Comparison of ENCODE assay signal across 13 cellular contexts in the genomic region with DNA sequence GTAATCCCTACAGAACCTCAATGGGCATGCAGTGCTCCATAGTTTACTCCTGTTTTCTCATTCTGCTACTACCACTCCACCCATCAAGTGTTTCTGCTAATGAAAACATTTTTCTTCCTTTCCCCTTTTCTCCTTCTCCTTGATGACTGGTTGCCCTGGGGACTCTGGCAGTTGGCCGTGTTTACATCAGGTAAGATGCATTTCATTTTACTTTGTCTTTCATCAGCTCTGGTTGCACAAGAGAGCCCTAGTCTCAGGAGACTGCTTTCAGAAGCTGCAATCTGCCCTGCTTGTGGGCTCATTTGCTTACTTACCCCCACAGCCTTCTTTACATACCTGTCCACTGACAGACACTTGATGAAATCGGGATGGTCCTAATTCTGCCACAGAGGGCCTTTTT. TPM values are rescaled to one million over a fixed set of nuclear protein-coding genes. Genes with fewer than 3 reads are reported as not detected.
DNase-seq lines count a peak whose midpoint lies in the region; ATAC-seq and TF ChIP-seq lines count a peak whose summit lies in the region.
"Had no signal": no experiment of that assay in that cellular context is flagged by ENCODE, and none has a peak within 500 bp of the region (broad histone marks: within the 10 kb centered on the region; RNA-seq: fewer than 3 reads in every experiment).

No MANE protein-coding gene starts in this region.

- H3K36me3 ChIP-seq in Caco-2 (ENCODE audit: control insufficient read depth, insufficient read depth, low read length), result no peaks in the 10 kb centered on the region
- H3K36me3 ChIP-seq in mammary epithelial cell (ENCODE audit: insufficient read depth, low read length), result peaks cover 3% of the 10 kb centered on the region
- peaks cover 22 to 72% of the 10 kb centered on the region in 2 experiments for H3K36me3 ChIP-seq in mesenchymal stem cell (ENCODE audit: control insufficient read depth in 1 of 2, insufficient read depth in 2 of 2, low read depth in 1 of 2, low read length in 2 of 2)
- H3K36me3 ChIP-seq in heart right ventricle, result peaks cover 0 to 91% (median 34%) of the 10 kb centered on the region in 9 donors

- dilution Hi-C loops in mammary epithelial cell (cut with HindIII; ENCODE audit: low sequenced_read_pairs), result no loop called here

- no peak overlapping the region for H2BK15ac ChIP-seq in mesenchymal stem cell (ENCODE audit: low read depth, poor library complexity, severe bottlenecking)

- no peak overlapping the region for H3K14ac ChIP-seq in mesenchymal stem cell (ENCODE audit: low read length in 2 of 2)

- no peak overlapping the region for H2BK5ac ChIP-seq in mesenchymal stem cell (ENCODE audit: low read depth, low read length, poor library complexity, severe bottlenecking)

- H3K27me3 ChIP-seq in Caco-2 (replicated peaks; ENCODE audit: control insufficient read depth, insufficient read depth, low read length), result no peaks in the 10 kb centered on the region
- no peaks in the 10 kb centered on the region for H3K27me3 ChIP-seq in mammary epithelial cell (ENCODE audit: insufficient read depth, low read length)
- H3K27me3 ChIP-seq in mesenchymal stem cell (ENCODE audit: control insufficient read depth in 1 of 2, insufficient read depth in 1 of 2, low read length in 2 of 2), result no peaks in the 10 kb centered on the region
- H3K27me3 ChIP-seq in heart right ventricle, result no peaks in the 10 kb centered on the region
- H3K27me3 ChIP-seq: right lobe of liver had no signal

- H3K79me2 ChIP-seq in mammary epithelial cell (ENCODE audit: insufficient read depth, low read length), result peaks cover 15% of the 10 kb centered on the region

- ATAC-seq in heart right ventricle, result no peak
- no peak for ATAC-seq in GM19452 (IDR thresholded peaks at IDR 0.05; ENCODE audit: unreplicated experiment)
- no peak for ATAC-seq in GM19351 (IDR thresholded peaks at IDR 0.05; ENCODE audit: unreplicated experiment)

- no peaks in the 10 kb centered on the region for H3K9me3 Mint-ChIP-seq in Caco-2 (ENCODE audit: unreplicated experiment)
- H3K9me3 Mint-ChIP-seq: CD8-positive, alpha-beta memory T cell; central memory CD8-positive, alpha-beta T cell had no signal

- H2AK5ac ChIP-seq in mesenchymal stem cell (ENCODE audit: low read length, severe bottlenecking), result no peak overlapping the region

- no peak overlapping the region for H3K4me3 Mint-ChIP-seq in Caco-2 (ENCODE audit: unreplicated experiment)
- H3K4me3 Mint-ChIP-seq: CD8-positive, alpha-beta memory T cell; central memory CD8-positive, alpha-beta T cell had no signal

- DNase-seq in Caco-2, result peak in 1 of 2 experiments; percentile 66
- peak; percentile 44 for DNase-seq in NCI-H1436 treated with DMSO at 0.1 percent for 48 hours (lab: John Stamatoyannopoulos, UW)
- DNase-seq in mammary epithelial cell, result peak; percentile 8
- peak; percentile 56 for DNase-seq in mesenchymal stem cell
- DNase-seq in heart right ventricle, result no peak
- DNase-seq in NOMO-1 (lab: John Stamatoyannopoulos, UW; ENCODE audit: unreplicated experiment in 2 of 2), result no peak
- DNase-seq: activated CD4-positive, alpha-beta T cell treated with anti-CD3 and anti-CD28 coated beads for 48 hours; CD8-positive, alpha-beta memory T cell; NCI-H1048; right lobe of liver had no signal

- peaks cover 38% of the 10 kb centered on the region for H3K79me1 ChIP-seq in mesenchymal stem cell (replicated peaks; ENCODE audit: low read length, poor library complexity, severe bottlenecking)

- no peak overlapping the region for H3K23ac ChIP-seq in mesenchymal stem cell (ENCODE audit: low read length in 2 of 2)

- peak overlapping the region; percentile 82 for H3K27ac Mint-ChIP-seq in Caco-2 (ENCODE audit: unreplicated experiment)

- H2BK120ac ChIP-seq in mesenchymal stem cell (ENCODE audit: low read depth, low read length), result no peak overlapping the region

- no peak overlapping the region for H3K4ac ChIP-seq in mesenchymal stem cell (ENCODE audit: low read depth in 1 of 2, low read length in 2 of 2)

- no peak for TF ChIP-seq CTCF in Caco-2 (IDR thresholded peaks at IDR 0.05; ENCODE audit: insufficient read depth in 1 of 2, low read depth in 1 of 2, low read length in 1 of 2, severe bottlenecking in 1 of 2, unreplicated experiment in 1 of 2)
- no peak for TF ChIP-seq CTCF in mammary epithelial cell (conservative IDR thresholded peaks at IDR 0.05 in 1 of 2, IDR thresholded peaks at IDR 0.05 in 1 of 2; ENCODE audit: extremely low read depth in 1 of 2, insufficient read depth in 1 of 2, low read depth in 1 of 2, low read length in 2 of 2)
- TF ChIP-seq CTCF in heart right ventricle (IDR thresholded peaks at IDR 0.05), result no peak

- H2AFZ ChIP-seq in mammary epithelial cell (ENCODE audit: low read depth, low read length) (no peak overlapping the region), mesenchymal stem cell (ENCODE audit: low read depth, low read length) (no peak overlapping the region)

- H3K9me3 ChIP-seq in Caco-2 (no peaks in the 10 kb centered on the region), mammary epithelial cell (replicated peaks; ENCODE audit: insufficient read depth, low read length) (no peaks in the 10 kb centered on the region), mesenchymal stem cell (ENCODE audit: control insufficient read depth, low read length) (no peaks in the 10 kb centered on the region), heart right ventricle (no peaks in the 10 kb centered on the region)
- H3K9me3 ChIP-seq: right lobe of liver had no signal

- intact Hi-C loops in Caco-2 (cut with micrococcal nuclease; ENCODE audit: unreplicated experiment), result no loop called here
- intact Hi-C loops in mammary epithelial cell (cut with micrococcal nuclease), result loop anchor here (1.0 to 2.0 kb wide), 2 partner anchors 14 to 32 kb away; partner anchors contain the start of gene RNF185
- intact Hi-C loops in heart right ventricle (cut with DNase I), result no loop called here

- H4K91ac ChIP-seq in mesenchymal stem cell (ENCODE audit: low read length), result no peak overlapping the region

- WGBS in mammary epithelial cell (ENCODE audit: low coverage, missing lambda C conversion rate), result 38% methylated on average over 2 of the region's 2 CpGs
- 88% methylated on average over 1 of the region's 2 CpGs for WGBS in mesenchymal stem cell
- 83 to 94% methylated on average over 2 of the region's 2 CpGs for WGBS in heart right ventricle, 2 donors

- H4K8ac ChIP-seq in mesenchymal stem cell (ENCODE audit: low read length), result no peak overlapping the region

- POLR2A ChIA-PET in Caco-2 (lab: Charles Lee), result interaction anchor here (0.5 kb wide), 1 partner anchor 163 kb away, joined by 3 read pairs; no protein-coding TSS in a partner anchor

- no peaks in the 10 kb centered on the region for H4K20me1 ChIP-seq in mammary epithelial cell (ENCODE audit: insufficient read depth, low read length)

- no peaks in the 10 kb centered on the region for H3K27me3 Mint-ChIP-seq in Caco-2 (ENCODE audit: insufficient read depth, unreplicated experiment)
- H3K27me3 Mint-ChIP-seq: CD8-positive, alpha-beta memory T cell; central memory CD8-positive, alpha-beta T cell had no signal

- no peak overlapping the region for H3K18ac ChIP-seq in mesenchymal stem cell (ENCODE audit: low read depth in 1 of 2, low read length in 2 of 2)

- H3K9ac ChIP-seq in mammary epithelial cell (ENCODE audit: insufficient read depth, low read length), result no peak overlapping the region
- H3K9ac ChIP-seq in mesenchymal stem cell (ENCODE audit: low read length), result peak overlapping the region; percentile 8

- no peak overlapping the region for H2BK12ac ChIP-seq in mesenchymal stem cell (ENCODE audit: low read length in 2 of 2)

- no TSS peak for BruUV-seq in Caco-2 (replicated peaks; lab: Mats Ljungman, UMichigan)
- BruUV-seq in mammary epithelial cell (replicated peaks; lab: Mats Ljungman, UMichigan), result no TSS peak

- H3K27ac ChIP-seq in mammary epithelial cell (ENCODE audit: insufficient read depth, low read depth, low read length), result no peak overlapping the region
- no peak overlapping the region for H3K27ac ChIP-seq in mesenchymal stem cell (ENCODE audit: low read length, poor library complexity, severe bottlenecking)
- H3K27ac ChIP-seq in heart right ventricle, result no peak overlapping the region
- H3K27ac ChIP-seq: right lobe of liver had no signal

- no peaks in the 10 kb centered on the region for H3K4me1 Mint-ChIP-seq in Caco-2 (ENCODE audit: low read depth, unreplicated experiment)

- H3K4me1 ChIP-seq in Caco-2 (no peaks in the 10 kb centered on the region), mammary epithelial cell (ENCODE audit: insufficient read depth, low read length) (no peaks in the 10 kb centered on the region), mesenchymal stem cell (ENCODE audit: control insufficient read depth, insufficient read depth, low read depth, low read length) (no peaks in the 10 kb centered on the region), heart right ventricle (peaks cover 0 to 2% (median 0%) of the 10 kb centered on the region in 9 donors)
- H3K4me1 ChIP-seq: right lobe of liver had no signal

- H3K4me3 ChIP-seq in Caco-2 (ENCODE audit: low read depth, low read length) (no peak overlapping the region), mammary epithelial cell (replicated peaks in 1 of 3; ENCODE audit: insufficient read depth in 1 of 3, low read depth in 2 of 3, low read length in 3 of 3) (no peak overlapping the region), mesenchymal stem cell (ENCODE audit: insufficient read depth in 1 of 2, low read depth in 1 of 2, low read length in 2 of 2) (no peak overlapping the region), heart right ventricle (no peak overlapping the region)
- H3K4me3 ChIP-seq: right lobe of liver had no signal

- peaks cover 21% of the 10 kb centered on the region for H3K36me3 Mint-ChIP-seq in Caco-2 (ENCODE audit: insufficient read depth, unreplicated experiment)

- in situ Hi-C loops in mammary epithelial cell (cut with MboI; ENCODE audit: low sequenced_read_pairs in 2 of 2), result no loop called here

- H3K4me2 ChIP-seq in mammary epithelial cell (ENCODE audit: insufficient read depth, low read depth, low read length) (no peak overlapping the region), mesenchymal stem cell (ENCODE audit: low read length, poor library complexity, severe bottlenecking) (no peak overlapping the region)

- CTCF ChIA-PET in Caco-2 (lab: Charles Lee) (no interaction called here), mammary epithelial cell (lab: Charles Lee; ENCODE audit: low non-redundant PET) (no interaction called here)

RNA-seq across cellular contexts. Expression of gene LIMK2, which starts 19.6 kb away (rescaled TPM):
- total RNA-seq in Caco-2 (2022) (34.8 and 36.3 TPM in 2 replicates), mammary epithelial cell (100 to 1,000 TPM; 176 to 484 TPM), heart right ventricle (10 to 100 TPM in 5 of 10 donors, 1 to 10 TPM in 5; 6.5 to 18.8 (median 9.7) TPM)
- polyA plus RNA-seq in mammary epithelial cell (25.9 TPM), heart right ventricle (10 to 100 TPM in 1 of 2 donors, 1 to 10 TPM in 1; 6.0 to 12.1 TPM)
- polyA minus RNA-seq in mammary epithelial cell, result 123 TPM
- polyA plus RNA-seq in mesenchymal stem cell (2013, experiment 1 of 2), result 20.1 TPM
- polyA plus RNA-seq in mesenchymal stem cell (2013, experiment 2 of 2), result 17.1 TPM

RNA-seq across cellular contexts. Expression of gene RNF185, which starts 32.5 kb away (rescaled TPM):
- total RNA-seq in Caco-2 (2022) (27.8 and 30.3 TPM in 2 replicates), mammary epithelial cell (10 to 100 TPM; 29.2 to 47.3 TPM), heart right ventricle (10 to 100 TPM; 20.4 to 24.9 (median 22.0) TPM)
- polyA plus RNA-seq in mammary epithelial cell (26.3 TPM), heart right ventricle (10 to 100 TPM; 12.2 to 18.7 TPM)
- polyA minus RNA-seq in mammary epithelial cell, result 18.2 TPM
- 34.9 TPM for polyA plus RNA-seq in mesenchymal stem cell (2013, experiment 1 of 2)
- polyA plus RNA-seq in mesenchymal stem cell (2013, experiment 2 of 2), result 35.2 TPM

RNA-seq across cellular contexts. Expression of gene PLA2G3, which starts 52.2 kb away (rescaled TPM):
- not detected in 2 replicates for total RNA-seq in Caco-2 (2022)
- total RNA-seq in mammary epithelial cell, result not detected
- not detected for polyA plus RNA-seq in mammary epithelial cell
- polyA minus RNA-seq in mammary epithelial cell, result not detected
- 1.2 TPM for polyA plus RNA-seq in mesenchymal stem cell (2013, experiment 1 of 2)
- 1.2 TPM for polyA plus RNA-seq in mesenchymal stem cell (2013, experiment 2 of 2)
- total RNA-seq in heart right ventricle, result not detected
- polyA plus RNA-seq in heart right ventricle, result under 1 TPM in 1 of 2 donors, not detected in 1; 0.01 TPM
- total RNA-seq: CD8-positive, alpha-beta memory T cell; right lobe of liver had no signal
- polyA plus RNA-seq: CD8-positive, alpha-beta memory T cell had no signal

Comparison
In these comparisons a context has a peak if more than half of its experiments do, and no peak if none do; other contexts are left out.
1. DNase-seq: peak in NCI-H1436 treated with DMSO at 0.1 percent for 48 hours (single experiment), mammary epithelial cell (single experiment) and mesenchymal stem cell (single experiment); none in heart right ventricle (0 of 2) and NOMO-1 (0 of 2).